ENCODE assay signal across 8 cellular contexts in genomic region chr16:23453338-23454052, GRCh38. TPM values are rescaled to one million over a fixed set of nuclear protein-coding genes. Genes with fewer than 3 reads are reported as not detected.
A peak's percentile ranks its signal among the peaks of the same experiment; 100 is the strongest.
DNase-seq lines count a peak whose midpoint lies in the region; ATAC-seq and TF ChIP-seq lines count a peak whose summit lies in the region.

No MANE protein-coding gene starts in this region.

- no peak for TF ChIP-seq EP300 in sigmoid colon (IDR thresholded peaks at IDR 0.05)

- WGBS in sigmoid colon, 2 donors: 58 to 59% methylated on average over 37 of the region's 37 CpGs

- no peak for TF ChIP-seq POLR2A in sigmoid colon (IDR thresholded peaks at IDR 0.05)

- peak overlapping the region; percentile 74 for H3K4me3 ChIP-seq in SJSA1
- H3K4me3 ChIP-seq in foreskin fibroblast (ENCODE audit: low read depth in 1 of 2, low read length in 2 of 2): peak overlapping the region; percentile 82 to 87
- H3K4me3 ChIP-seq in sigmoid colon: peak overlapping the region; percentile 60 to 87 (median 78)

- intact Hi-C loops in sigmoid colon (cut with DNase I): loop anchor here (5.0 kb wide), 2 partner anchors 54 to 104 kb away; partner anchors contain the start of genes EARS2 and UBFD1

- TF ChIP-seq CTCF in foreskin fibroblast (IDR thresholded peaks at IDR 0.05; ENCODE audit: low read depth, low read length) (no peak), sigmoid colon (IDR thresholded peaks at IDR 0.05) (no peak)

- DNase-seq in SJSA1 (ENCODE audit: low read depth in 1 of 2, low spot score in 2 of 2) (no peak), foreskin fibroblast (no peak), sigmoid colon (no peak), NOMO-1 treated with dmso at 0.1 percent for 144 hours (lab: John Stamatoyannopoulos, UW; ENCODE audit: unreplicated experiment) (no peak)
- DNase-seq in stimulated activated naive CD4-positive, alpha-beta T cell treated with Interleukin-2 at 50 U/mL for 16 hours (lab: John Stamatoyannopoulos, UW): no peak
- DNase-seq in stimulated activated CD4-positive, alpha-beta T cell treated with anti-CD3 and anti-CD28 coated beads, Interleukin-4, amount 100 ng/mL, for 4 hours: no peak

- ATAC-seq in GM19438 (IDR thresholded peaks at IDR 0.05; ENCODE audit: low read depth, unreplicated experiment) (peak; percentile 10), GM18519 (IDR thresholded peaks at IDR 0.05; ENCODE audit: low FRiP score, unreplicated experiment) (no peak)

- H3K9me3 ChIP-seq in SJSA1 (replicated peaks): no peaks in the 10 kb centered on the region
- no peaks in the 10 kb centered on the region for H3K9me3 ChIP-seq in sigmoid colon

- H3K27ac ChIP-seq in SJSA1 (peak overlapping the region; percentile 45; the same call in 1 of the 2 replicates), sigmoid colon (peak overlapping the region; percentile 83 to 88 (median 86))

- H3K4me1 ChIP-seq in SJSA1 (replicated peaks): peaks cover 12% of the 10 kb centered on the region
- H3K4me1 ChIP-seq in sigmoid colon: peaks cover 0 to 40% (median 24%) of the 10 kb centered on the region in 4 donors

- H3K36me3 ChIP-seq in SJSA1 (peaks cover 3% of the 10 kb centered on the region; the same call in 1 of the 2 replicates), sigmoid colon (no peaks in the 10 kb centered on the region)

- H3K27me3 ChIP-seq in SJSA1 (replicated peaks): no peaks in the 10 kb centered on the region
- H3K27me3 ChIP-seq in sigmoid colon: no peaks in the 10 kb centered on the region

RNA-seq across cellular contexts. Expression of gene COG7, which starts 0.5 kb away (rescaled TPM):
- 10.9 and 16.1 TPM in 2 replicates for total RNA-seq in SJSA1 (2014; rRNA removed; shearing (Covaris generic))
- 10 to 100 TPM; 12.0 to 25.5 (median 13.9) TPM for total RNA-seq in sigmoid colon
- 10 to 100 TPM; 17.4 to 26.0 (median 19.4) TPM for polyA plus RNA-seq in sigmoid colon

RNA-seq across cellular contexts. Expression of gene GGA2, which starts 56.8 kb away (rescaled TPM):
- 11.7 and 28.0 TPM in 2 replicates for total RNA-seq in SJSA1 (2014; rRNA removed; shearing (Covaris generic))
- total RNA-seq in sigmoid colon: 10 to 100 TPM; 29.1 to 55.7 (median 34.7) TPM
- 10 to 100 TPM; 13.2 to 36.1 (median 15.3) TPM for polyA plus RNA-seq in sigmoid colon
